ENCODE assay signal across 31 cellular contexts in the genomic region with DNA sequence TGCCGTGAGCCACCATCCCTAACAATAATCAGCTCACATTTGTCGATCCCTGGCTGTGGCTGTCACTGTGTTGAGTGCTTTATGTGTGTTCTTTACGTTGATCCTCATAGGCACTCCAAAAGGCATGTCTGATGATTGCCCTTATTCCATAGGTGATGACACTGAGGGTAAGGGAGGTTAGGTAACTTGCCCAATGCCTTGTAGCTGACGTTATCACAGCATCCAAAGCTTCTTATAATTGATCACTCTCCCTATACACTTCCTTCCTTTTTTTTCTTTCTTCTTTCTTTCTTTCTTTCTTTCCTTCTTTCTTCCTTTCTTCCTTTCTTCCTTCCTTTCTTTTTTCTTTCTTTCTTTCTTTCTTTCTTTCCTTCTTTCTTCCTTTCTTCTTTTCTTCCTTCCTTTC.
"Had no signal": no experiment of that assay in that cellular context is flagged by ENCODE, and none has a peak within 500 bp of the region (broad histone marks: within the 10 kb centered on the region; RNA-seq: fewer than 3 reads in every experiment).

No MANE protein-coding gene starts in this region.

- H3K27me3 ChIP-seq: ascending aorta, cardiac muscle cell had no signal

- H3K4me3 ChIP-seq: ascending aorta, cardiac muscle cell had no signal

- FAIRE-seq: bronchial epithelial cell, TTC549 had no signal

- H3K36me3 ChIP-seq: ascending aorta, cardiac muscle cell had no signal

- H3K4me1 ChIP-seq: ascending aorta had no signal

- H3K27ac ChIP-seq: ascending aorta, cardiac muscle cell, VCaP had no signal

- DNase-seq: activated CD4-positive, alpha-beta memory T cell treated with anti-CD3 and anti-CD28 coated beads for 36 hours; activated CD4-positive, alpha-beta T cell treated with anti-CD3 and anti-CD28 coated beads for 1 hour; activated CD4-positive, alpha-beta T cell treated with anti-CD3 and anti-CD28 coated beads for 36 hours; activated CD4-positive, alpha-beta T cell treated with anti-CD3 and anti-CD28 coated beads for 48 hours; activated CD4-positive, alpha-beta T cell treated with anti-CD3 and anti-CD28 coated beads, Interleukin-2, amount 10 ng/mL, durations not matched to agents 7 days and 5 days; activated CD4-positive, CD25-positive, alpha-beta regulatory T cell; activated CD8-positive, alpha-beta memory T cell treated with anti-CD3 and anti-CD28 coated beads, Interleukin-2, amount 50 U/mL, for 4 hours; activated CD8-positive, alpha-beta T cell treated with anti-CD3 and anti-CD28 coated beads for 36 hours; activated effector memory CD4-positive, alpha-beta T cell treated with anti-CD3 and anti-CD28 coated beads, Interleukin-2, amount 50 U/mL, for 16 hours; activated naive CD4-positive, alpha-beta T cell treated with anti-CD3 and anti-CD28 coated beads, Interleukin-2, amount 10 ng/mL, durations not matched to agents 7 days and 5 days; activated naive CD4-positive, alpha-beta T cell treated with Interleukin-2 at 50 U/mL for 16 hours; activated naive CD8-positive, alpha-beta T cell treated with anti-CD3 and anti-CD28 coated beads, Interleukin-2, amount 10 ng/mL, durations not matched to agents 7 days and 5 days; activated naive CD8-positive, alpha-beta T cell treated with anti-CD3 and anti-CD28 coated beads, Interleukin-2, amount 50 U/mL, for 24 hours; activated T-cell treated with anti-CD3 and anti-CD28 coated beads for 4 hours; activated T-cell treated with anti-CD3 and anti-CD28 coated beads, Interleukin-2, amount 50 U/mL, for 1 hour; activated T-cell treated with anti-CD3 and anti-CD28 coated beads, Interleukin-2, amount 50 U/mL, for 4 hours; activated T-cell treated with anti-CD3 and anti-CD28 coated beads, Interleukin-2, amount 50 U/mL, for 72 hours; amygdala; anterior cingulate cortex; caudate nucleus; cerebellar nuclear complex; T-helper 1 cell; T-helper 2 cell; T-helper 9 cell had no signal

- ATAC-seq: activated CD4-positive, alpha-beta T cell treated with anti-CD3 and anti-CD28 coated beads for 36 hours; activated CD4-positive, CD25-positive, alpha-beta regulatory T cell treated with anti-CD3 and anti-CD28 coated beads, Interleukin-2, amount 50 U/mL, for 24 hours; activated CD8-positive, alpha-beta T cell treated with anti-CD3 and anti-CD28 coated beads for 36 hours; activated naive CD8-positive, alpha-beta T cell treated with anti-CD3 and anti-CD28 coated beads, Interleukin-2, amount 50 U/mL, for 24 hours; activated T-cell treated with anti-CD3 and anti-CD28 coated beads, Interleukin-2, amount 50 U/mL, for 4 hours; activated T-cell treated with anti-CD3 and anti-CD28 coated beads, Interleukin-2, amount 50 U/mL, for 72 hours; activated T-helper 17 cell treated with anti-CD3 and anti-CD28 coated beads, Interleukin-2, amount 50 U/mL, for 72 hours had no signal

- H3K9me3 ChIP-seq: ascending aorta had no signal
